In genomic region chr9:130195638-130196037, GRCh38 we compare ENCODE assay signal across 15 cellular contexts. TPM values are rescaled to one million over a fixed set of nuclear protein-coding genes. Genes with fewer than 3 reads are reported as not detected.
DNase-seq lines count a peak whose midpoint lies in the region; ATAC-seq and TF ChIP-seq lines count a peak whose summit lies in the region.
"Had no signal": no experiment of that assay in that cellular context is flagged by ENCODE, and none has a peak within 500 bp of the region (broad histone marks: within the 10 kb centered on the region; RNA-seq: fewer than 3 reads in every experiment).

No MANE protein-coding gene starts in this region.

- H3K9me3 Mint-ChIP-seq in nephron progenitor cell: no peaks in the 10 kb centered on the region
- H3K9me3 Mint-ChIP-seq: CD8-positive, alpha-beta memory T cell had no signal

- TF ChIP-seq POLR2A in esophagus muscularis mucosa (IDR thresholded peaks at IDR 0.05; ENCODE audit: low read depth) (no peak), vagina (IDR thresholded peaks at IDR 0.05) (no peak)

- H3K27me3 Mint-ChIP-seq in nephron progenitor cell (ENCODE audit: low read depth, poor library complexity): peaks cover 3% of the 10 kb centered on the region

- dilution Hi-C loops in mammary epithelial cell (cut with HindIII; ENCODE audit: low sequenced_read_pairs): no loop called here

- H3K36me3 ChIP-seq in esophagus muscularis mucosa: no peaks in the 10 kb centered on the region
- H3K36me3 ChIP-seq in vagina: no peaks in the 10 kb centered on the region
- no peaks in the 10 kb centered on the region for H3K36me3 ChIP-seq in mammary epithelial cell (ENCODE audit: insufficient read depth, low read length)

- TF ChIP-seq EP300 in esophagus muscularis mucosa (IDR thresholded peaks at IDR 0.05): no peak

- CTCF ChIA-PET in RWPE1 (lab: Yijun Ruan, JAX): interaction anchor here (0.6 to 0.8 kb wide), 2 partner anchors 24 to 87 kb away, joined by 4 read pairs; no protein-coding TSS in a partner anchor
- CTCF ChIA-PET in mammary epithelial cell (lab: Charles Lee; ENCODE audit: low non-redundant PET): no interaction called here

- H3K27me3 ChIP-seq in esophagus muscularis mucosa: no peaks in the 10 kb centered on the region
- H3K27me3 ChIP-seq in vagina: no peaks in the 10 kb centered on the region
- no peaks in the 10 kb centered on the region for H3K27me3 ChIP-seq in mammary epithelial cell (ENCODE audit: insufficient read depth, low read length)

- no peak overlapping the region for H3K4me3 Mint-ChIP-seq in nephron progenitor cell
- H3K4me3 Mint-ChIP-seq: CD8-positive, alpha-beta memory T cell had no signal

- H3K36me3 Mint-ChIP-seq in nephron progenitor cell (ENCODE audit: low read depth): no peaks in the 10 kb centered on the region
- H3K36me3 Mint-ChIP-seq: CD8-positive, alpha-beta memory T cell had no signal

- H3K79me2 ChIP-seq in mammary epithelial cell (ENCODE audit: insufficient read depth, low read length): peaks cover 88% of the 10 kb centered on the region

- no peaks in the 10 kb centered on the region for H3K9me3 ChIP-seq in esophagus muscularis mucosa
- no peaks in the 10 kb centered on the region for H3K9me3 ChIP-seq in vagina
- no peaks in the 10 kb centered on the region for H3K9me3 ChIP-seq in mammary epithelial cell (replicated peaks; ENCODE audit: insufficient read depth, low read length)

- no peak overlapping the region for H3K4me2 ChIP-seq in mammary epithelial cell (ENCODE audit: insufficient read depth, low read depth, low read length)

- H2AFZ ChIP-seq in mammary epithelial cell (ENCODE audit: low read depth, low read length): no peak overlapping the region

- intact Hi-C loops in esophagus muscularis mucosa (cut with DNase I) (no loop called here), vagina (cut with DNase I) (no loop called here), mammary epithelial cell (cut with micrococcal nuclease) (no loop called here)

- H3K27ac Mint-ChIP-seq in nephron progenitor cell: peak overlapping the region; percentile 59

- DNase-seq in RWPE1 (ENCODE audit: low spot score) (no peak), esophagus muscularis mucosa (ENCODE audit: extremely low spot score) (no peak), nephron progenitor cell (no peak), NCI-H2107 (lab: John Stamatoyannopoulos, UW) (no peak), vagina (ENCODE audit: extremely low spot score in 2 of 2) (no peak), mammary epithelial cell (no peak)
- DNase-seq in stimulated activated naive CD8-positive, alpha-beta T cell treated with anti-CD3 and anti-CD28 coated beads, Interleukin-15, Interleukin-2, amounts not matched to agents 100 U/mL and 50 U/mL, for 24 hours: no peak
- DNase-seq: CD8-positive, alpha-beta memory T cell; MM.1S; NCI-H1105; NCI-H187; NCI-H2171 treated with DMSO at 0.1 percent for 48 hours; NCI-H82; SIG-M5 had no signal

- 70% methylated on average over 14 of the region's 15 CpGs for WGBS in esophagus muscularis mucosa
- WGBS in mammary epithelial cell (ENCODE audit: low coverage, missing lambda C conversion rate): 79% methylated on average over 10 of the region's 15 CpGs

- H3K27ac ChIP-seq in RWPE1: peak overlapping the region; percentile 86
- H3K27ac ChIP-seq in esophagus muscularis mucosa (replicated peaks in 1 of 4): peak overlapping the region; percentile 95 to 97 (median 96)
- peak overlapping the region; percentile 30 for H3K27ac ChIP-seq in temporal lobe (ENCODE audit: low read depth, low read length)
- no peak overlapping the region for H3K27ac ChIP-seq in vagina
- H3K27ac ChIP-seq in mammary epithelial cell (ENCODE audit: insufficient read depth, low read depth, low read length): no peak overlapping the region

- in situ Hi-C loops in mammary epithelial cell (cut with MboI; ENCODE audit: low sequenced_read_pairs in 2 of 2): no loop called here

- ATAC-seq in stimulated activated naive CD8-positive, alpha-beta T cell treated with anti-CD3 and anti-CD28 coated beads, Interleukin-15, Interleukin-2, amounts not matched to agents 100 U/mL and 50 U/mL, for 24 hours: no peak

- TF ChIP-seq CTCF in RWPE1 (conservative IDR thresholded peaks at IDR 0.05; ENCODE audit: low read depth) (no peak), esophagus muscularis mucosa (IDR thresholded peaks at IDR 0.05) (no peak), nephron progenitor cell (IDR thresholded peaks at IDR 0.05) (no peak), vagina (IDR thresholded peaks at IDR 0.05) (no peak), mammary epithelial cell (conservative IDR thresholded peaks at IDR 0.05 in 1 of 2, IDR thresholded peaks at IDR 0.05 in 1 of 2; ENCODE audit: extremely low read depth in 1 of 2, insufficient read depth in 1 of 2, low read depth in 1 of 2, low read length in 2 of 2) (no peak)

- POLR2A ChIA-PET in RWPE1 (lab: Yijun Ruan, JAX; ENCODE audit: low non-redundant PET): no interaction called here

- H3K4me1 ChIP-seq in esophagus muscularis mucosa (peaks cover 18 to 100% (median 100%) of the 10 kb centered on the region in 4 donors), vagina (peaks cover 89% of the 10 kb centered on the region), mammary epithelial cell (ENCODE audit: insufficient read depth, low read length) (peaks cover 57% of the 10 kb centered on the region)

- H3K4me1 Mint-ChIP-seq in nephron progenitor cell: peaks cover 77% of the 10 kb centered on the region

- H3K9ac ChIP-seq in mammary epithelial cell (ENCODE audit: insufficient read depth, low read length): no peak overlapping the region

- H4K20me1 ChIP-seq in mammary epithelial cell (ENCODE audit: insufficient read depth, low read length): peaks cover 4% of the 10 kb centered on the region

- no peak overlapping the region for H3K4me3 ChIP-seq in esophagus muscularis mucosa
- H3K4me3 ChIP-seq in vagina: no peak overlapping the region
- no peak overlapping the region for H3K4me3 ChIP-seq in mammary epithelial cell (replicated peaks in 1 of 3; ENCODE audit: insufficient read depth in 1 of 3, low read depth in 2 of 3, low read length in 3 of 3)

- no TSS peak for BruUV-seq in mammary epithelial cell (replicated peaks; lab: Mats Ljungman, UMichigan)

RNA-seq across cellular contexts. Expression of gene NCS1, which starts 23.4 kb away (rescaled TPM):
- total RNA-seq in esophagus muscularis mucosa (100 to 1,000 TPM; 100 to 206 (median 122) TPM), temporal lobe (138 TPM), vagina (20.4 TPM), mammary epithelial cell (10 to 100 TPM; 76.5 to 85.4 TPM)
- polyA plus RNA-seq in mammary epithelial cell: 59.8 TPM
- 53.3 TPM for polyA minus RNA-seq in mammary epithelial cell

Comparison
In these comparisons a context has a peak if more than half of its experiments do, and no peak if none do; other contexts are left out.
1. H3K27ac ChIP-seq: peak in RWPE1 (single experiment), esophagus muscularis mucosa (4 of 4) and temporal lobe (single experiment); none in vagina (single experiment) and mammary epithelial cell (single experiment).